Comparison of ENCODE assay signal across 16 cellular contexts in genomic region chr4:147791870-147792269, GRCh38. TPM values are rescaled to one million over a fixed set of nuclear protein-coding genes. Genes with fewer than 3 reads are reported as not detected.
DNase-seq lines count a peak whose midpoint lies in the region; ATAC-seq, FAIRE-seq and TF ChIP-seq lines count a peak whose summit lies in the region.
"Had no signal": no experiment of that assay in that cellular context is flagged by ENCODE, and none has a peak within 500 bp of the region (broad histone marks: within the 10 kb centered on the region; RNA-seq: fewer than 3 reads in every experiment).

No MANE protein-coding gene starts in this region.

- ATAC-seq in activated T-helper 17 cell treated with anti-CD3 and anti-CD28 coated beads, Interleukin-2, amount 50 U/mL, for 72 hours (replicated peaks), result no peak
- no peak for ATAC-seq in HG03196 (IDR thresholded peaks at IDR 0.05; ENCODE audit: unreplicated experiment)

- no peaks in the 10 kb centered on the region for H3K9me3 ChIP-seq in CD4-positive, alpha-beta memory T cell (ENCODE audit: control insufficient read depth in 1 of 2, low read length in 2 of 2)
- H3K9me3 ChIP-seq: tibial nerve had no signal

- H3K36me3 Mint-ChIP-seq in CD4-positive, alpha-beta memory T cell, result no peaks in the 10 kb centered on the region
- H3K36me3 Mint-ChIP-seq in activated T-helper 17 cell treated with anti-CD3 and anti-CD28 coated beads, Interleukin-2, amount 50 U/mL, for 72 hours (ENCODE audit: low read depth), result peaks cover 5% of the 10 kb centered on the region
- H3K36me3 Mint-ChIP-seq in immature natural killer cell, result peaks cover 0 to 1% (median 0%) of the 10 kb centered on the region in 3 donors

- H3K9me3 Mint-ChIP-seq in CD4-positive, alpha-beta memory T cell, result no peaks in the 10 kb centered on the region
- no peaks in the 10 kb centered on the region for H3K9me3 Mint-ChIP-seq in activated T-helper 17 cell treated with anti-CD3 and anti-CD28 coated beads, Interleukin-2, amount 50 U/mL, for 72 hours
- H3K9me3 Mint-ChIP-seq in immature natural killer cell, result no peaks in the 10 kb centered on the region
- H3K9me3 Mint-ChIP-seq: neural crest cell had no signal

- H3K27ac ChIP-seq in CD4-positive, alpha-beta memory T cell (ENCODE audit: low read depth, low read length), result peak overlapping the region; percentile 63

- intact Hi-C loops in CD4-positive, alpha-beta memory T cell (cut with micrococcal nuclease), result loop anchor here (5.0 kb wide), 1 partner anchor 60 kb away; the partner anchor contains the start of gene ARHGAP10

- H3K4me1 ChIP-seq in CD4-positive, alpha-beta memory T cell (ENCODE audit: insufficient read depth, low read length), result peaks cover 27% of the 10 kb centered on the region

- H3K4me3 Mint-ChIP-seq in CD4-positive, alpha-beta memory T cell, result peak overlapping the region; percentile 78 to 90 (median 86)
- peak overlapping the region; percentile 81 for H3K4me3 Mint-ChIP-seq in activated T-helper 17 cell treated with anti-CD3 and anti-CD28 coated beads, Interleukin-2, amount 50 U/mL, for 72 hours
- H3K4me3 Mint-ChIP-seq in immature natural killer cell, result peak overlapping the region; percentile 41 to 93 (median 83)
- H3K4me3 Mint-ChIP-seq: neural crest cell had no signal

- H3K27me3 Mint-ChIP-seq in CD4-positive, alpha-beta memory T cell, result no peaks in the 10 kb centered on the region
- H3K27me3 Mint-ChIP-seq in activated T-helper 17 cell treated with anti-CD3 and anti-CD28 coated beads, Interleukin-2, amount 50 U/mL, for 72 hours, result no peaks in the 10 kb centered on the region
- H3K27me3 Mint-ChIP-seq in immature natural killer cell (ENCODE audit: low read depth in 3 of 3), result peaks cover 0 to 4% (median 0%) of the 10 kb centered on the region in 3 donors

- CTCF ChIA-PET in CD4-positive, alpha-beta memory T cell (lab: Charles Lee; ENCODE audit: partially characterized antibody), result interaction anchor here (0.8 to 5.4 kb wide), 9 partner anchors 10 to 80 kb away, joined by 3 to 32 read pairs (median 3); partner anchors contain the start of gene ARHGAP10

- peak overlapping the region; percentile 75 to 95 (median 91) for H3K27ac Mint-ChIP-seq in CD4-positive, alpha-beta memory T cell
- peak overlapping the region; percentile 79 for H3K27ac Mint-ChIP-seq in activated T-helper 17 cell treated with anti-CD3 and anti-CD28 coated beads, Interleukin-2, amount 50 U/mL, for 72 hours
- peak overlapping the region in 4 of 6 donors; percentile 8 to 66 (median 28) for H3K27ac Mint-ChIP-seq in immature natural killer cell

- peak; percentile 30 for FAIRE-seq in GM12892 (lab: Jason Lieb, UNC)

- no peak for DNase-seq in CD4-positive, alpha-beta memory T cell
- no peak for DNase-seq in GM12892 (ENCODE audit: insufficient read length)
- DNase-seq in immature natural killer cell, result no peak
- DNase-seq in NCI-H510A treated with DMSO at 0.1 percent for 48 hours (lab: John Stamatoyannopoulos, UW), result no peak
- no peak for DNase-seq in effector CD4-positive, alpha-beta T cell
- DNase-seq: activated CD4-positive, alpha-beta T cell treated with anti-CD3 and anti-CD28 coated beads, Interleukin-2, amount 50 U/mL, for 4 hours; EL; NCI-H1694 treated with DMSO at 0.1 percent for 48 hours; NCI-H524; right cardiac atrium; stimulated activated CD4-positive, alpha-beta T cell treated with anti-CD3 and anti-CD28 coated beads, Interleukin-2, amount 100 ng/mL, for 24 hours had no signal

- POLR2A ChIA-PET in CD4-positive, alpha-beta memory T cell (lab: Charles Lee; ENCODE audit: partially characterized antibody), result interaction anchor here (0.9 to 2.3 kb wide), 4 partner anchors 11 to 651 kb away, joined by 3 to 30 read pairs (median 4); partner anchors contain the start of genes ARHGAP10 and NR3C2

- no peak for TF ChIP-seq POLR2A in GM12892 (IDR thresholded peaks at IDR 0.05; ENCODE audit: low read depth, low read length)

- H3K36me3 ChIP-seq in CD4-positive, alpha-beta memory T cell (ENCODE audit: insufficient read depth, low read length), result no peaks in the 10 kb centered on the region
- H3K36me3 ChIP-seq: tibial nerve had no signal

- peaks cover 38 to 43% (median 40%) of the 10 kb centered on the region in 4 donors for H3K4me1 Mint-ChIP-seq in CD4-positive, alpha-beta memory T cell
- H3K4me1 Mint-ChIP-seq in activated T-helper 17 cell treated with anti-CD3 and anti-CD28 coated beads, Interleukin-2, amount 50 U/mL, for 72 hours, result peaks cover 40% of the 10 kb centered on the region
- peaks cover 46 to 56% of the 10 kb centered on the region in 2 donors for H3K4me1 Mint-ChIP-seq in immature natural killer cell

- H3K4me3 ChIP-seq in CD4-positive, alpha-beta memory T cell (ENCODE audit: low read length in 2 of 2), result peak overlapping the region; percentile 20 to 39
- H3K4me3 ChIP-seq: lung had no signal

- no peaks in the 10 kb centered on the region for H3K27me3 ChIP-seq in CD4-positive, alpha-beta memory T cell (ENCODE audit: insufficient read depth, low read length)
- H3K27me3 ChIP-seq: tibial nerve had no signal

RNA-seq across cellular contexts. Expression of gene ARHGAP10, which starts 60.0 kb away (rescaled TPM):
- total RNA-seq in CD4-positive, alpha-beta memory T cell, result 1 to 10 TPM; 8.2 to 8.3 TPM
- 1 to 10 TPM; 6.4 to 7.4 TPM for polyA plus RNA-seq in CD4-positive, alpha-beta memory T cell
- 18.1 TPM for polyA plus RNA-seq in GM12892 (2012; ENCODE audit: missing spikeins)
- 10 to 100 TPM; 11.1 to 14.7 TPM for total RNA-seq in activated T-helper 17 cell treated with anti-CD3 and anti-CD28 coated beads, Interleukin-2, amount 50 U/mL, for 72 hours
- polyA plus RNA-seq in immature natural killer cell, result 10 to 100 TPM in 1 of 3 donors, 1 to 10 TPM in 2; 5.3 to 13.2 (median 7.0) TPM

Comparison
In these comparisons a context has a peak if more than half of its experiments do, and no peak if none do; other contexts are left out.
1. H3K27ac Mint-ChIP-seq: peak in every context shown above with its lines; median percentile 91 in CD4-positive, alpha-beta memory T cell; 79 in activated T-helper 17 cell treated with anti-CD3 and anti-CD28 coated beads, Interleukin-2, amount 50 U/mL, for 72 hours; 28 in immature natural killer cell.